8 cellular contexts compared by ENCODE assay signal in the genomic region with DNA sequence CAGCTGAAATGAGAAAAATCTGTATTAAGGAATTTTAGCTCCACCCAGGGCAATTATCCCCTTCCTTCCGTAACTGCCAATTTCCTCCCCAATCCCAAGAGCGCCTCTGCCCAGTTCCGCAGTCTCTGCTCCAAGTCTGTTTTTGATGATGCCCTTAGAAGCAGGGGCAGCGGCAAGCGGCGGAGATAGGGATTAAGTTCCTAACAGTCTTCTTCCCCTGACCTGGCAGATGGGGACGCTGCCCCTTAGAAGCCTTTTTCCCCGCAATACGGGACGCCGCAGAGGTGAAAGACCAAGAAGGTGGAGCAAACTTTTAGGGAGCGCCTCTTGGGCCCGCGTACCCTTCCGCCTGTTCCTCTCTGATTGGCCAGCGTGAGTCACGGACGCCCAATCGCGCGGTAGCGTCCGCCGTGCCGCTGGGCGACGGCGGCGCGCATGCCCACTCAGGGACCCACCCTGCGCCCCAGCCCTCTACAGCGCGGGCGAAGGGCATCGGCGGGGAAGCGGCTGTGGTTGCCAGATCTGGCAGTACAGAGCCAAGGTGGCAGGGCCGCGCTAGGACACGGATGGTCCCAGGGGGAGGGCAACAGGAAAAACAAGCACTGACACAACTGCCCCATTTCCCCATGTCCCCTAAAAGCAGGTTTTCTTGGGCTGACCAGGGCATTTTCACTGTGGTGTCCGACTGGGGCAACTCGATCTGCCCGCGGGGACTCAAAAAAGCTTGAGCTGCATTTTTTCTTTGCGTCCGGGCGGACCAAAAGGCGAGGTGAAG.
DNase-seq lines count a peak whose midpoint lies in the region; ATAC-seq and TF ChIP-seq lines count a peak whose summit lies in the region.

No MANE protein-coding gene starts in this region.

- TF ChIP-seq CTCF in GM20000 (IDR thresholded peaks at IDR 0.05; ENCODE audit: extremely low read depth, missing control alignments) = no peak

- H3K4me3 Mint-ChIP-seq in effector memory CD8-positive, alpha-beta T cell = peak overlapping the region; percentile 92 to 93

- peak; percentile 76 for ATAC-seq in effector memory CD8-positive, alpha-beta T cell (replicated peaks)

- no peaks in the 10 kb centered on the region for H3K27me3 Mint-ChIP-seq in effector memory CD8-positive, alpha-beta T cell

- H3K9me3 Mint-ChIP-seq in effector memory CD8-positive, alpha-beta T cell = no peaks in the 10 kb centered on the region

- peaks cover 19 to 32% of the 10 kb centered on the region in 2 donors for H3K4me1 Mint-ChIP-seq in effector memory CD8-positive, alpha-beta T cell (ENCODE audit: low read depth in 2 of 2)

- DNase-seq in COLO668 (lab: John Stamatoyannopoulos, UW; ENCODE audit: unreplicated experiment) = peak; percentile 99
- peak; percentile 94 for DNase-seq in GM20000 (ENCODE audit: low spot score)
- peak; percentile 45 for DNase-seq in HS-5 (ENCODE audit: low read depth)
- DNase-seq in NK-92 (lab: John Stamatoyannopoulos, UW; ENCODE audit: unreplicated experiment) = peak; percentile 51
- DNase-seq in activated CD8-positive, alpha-beta memory T cell treated with anti-CD3 and anti-CD28 coated beads for 24 hours = peak; percentile 92
- peak; percentile 77 to 82 (median 79) for DNase-seq in effector memory CD8-positive, alpha-beta T cell
- peak; percentile 97 for DNase-seq in medulla oblongata (ENCODE audit: extremely low spot score)
- DNase-seq in stimulated activated CD8-positive, alpha-beta memory T cell treated with anti-CD3 and anti-CD28 coated beads, Interleukin-12 subunit alpha, Interleukin-12 subunit beta, amount 100 ng/mL, for 1 hour (ENCODE audit: low read depth) = peak; percentile 76

- peak overlapping the region; percentile 93 to 96 for H3K27ac Mint-ChIP-seq in effector memory CD8-positive, alpha-beta T cell

- H3K36me3 Mint-ChIP-seq in effector memory CD8-positive, alpha-beta T cell (ENCODE audit: insufficient read depth) = peaks cover 19% of the 10 kb centered on the region

Comparison
In these comparisons a context has a peak if more than half of its experiments do, and no peak if none do; other contexts are left out.
1. Peak in every context shown above with its lines: DNase-seq and ATAC-seq.
2. DNase-seq: peak in every context shown above with its lines; median percentile 99 in COLO668; 97 in medulla oblongata; 94 in GM20000; 92 in activated CD8-positive, alpha-beta memory T cell treated with anti-CD3 and anti-CD28 coated beads for 24 hours; 79 in effector memory CD8-positive, alpha-beta T cell; 76 in stimulated activated CD8-positive, alpha-beta memory T cell treated with anti-CD3 and anti-CD28 coated beads, Interleukin-12 subunit alpha, Interleukin-12 subunit beta, amount 100 ng/mL, for 1 hour; 51 in NK-92; 45 in HS-5.